In the genomic region with DNA sequence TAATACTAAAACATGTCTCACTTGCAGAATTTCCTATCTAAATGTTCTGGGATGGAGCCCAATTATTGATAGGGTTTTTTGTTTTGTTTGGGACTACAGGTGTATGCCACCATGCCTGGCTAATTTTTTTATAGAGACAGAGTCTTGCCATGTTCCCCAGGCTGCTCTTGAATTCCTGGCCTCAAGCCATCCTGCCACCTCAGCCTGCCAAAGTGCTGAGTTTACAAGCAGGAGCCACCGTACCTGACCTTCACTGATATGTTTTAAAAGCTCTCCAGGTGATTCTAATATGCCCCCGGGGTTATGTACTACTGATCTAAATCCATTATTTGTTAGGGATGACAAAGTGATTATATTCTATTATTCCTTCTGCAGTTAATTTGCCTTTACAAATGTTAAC, we compare ENCODE assay signal across 11 cellular contexts. TPM values are rescaled to one million over a fixed set of nuclear protein-coding genes. Genes with fewer than 3 reads are reported as not detected.
A peak's percentile ranks its signal among the peaks of the same experiment; 100 is the strongest.
DNase-seq lines count a peak whose midpoint lies in the region; ATAC-seq and TF ChIP-seq lines count a peak whose summit lies in the region.
"Had no signal": no experiment of that assay in that cellular context is flagged by ENCODE, and none has a peak within 500 bp of the region (broad histone marks: within the 10 kb centered on the region; RNA-seq: fewer than 3 reads in every experiment).

No MANE protein-coding gene starts in this region.

- WGBS in heart right ventricle, 2 donors, result 25 to 30% methylated on average over 2 of the region's 2 CpGs

- no peak for TF ChIP-seq POLR2A in gastrocnemius medialis (IDR thresholded peaks at IDR 0.05)

- H3K4me1 Mint-ChIP-seq in T-helper 1 cell treated with Interleukin-12 subunit alpha and Interleukin-12 subunit beta and Interleukin-4 antibody, amounts not matched to agents 30 μg/mL and 1 μg/mL, for 36 hours (ENCODE audit: low read depth), result peaks cover 23% of the 10 kb centered on the region

- peaks cover 0 to 35% (median 22%) of the 10 kb centered on the region in 9 donors for H3K4me1 ChIP-seq in heart right ventricle
- H3K4me1 ChIP-seq in gastrocnemius medialis, result peaks cover 36 to 40% of the 10 kb centered on the region in 2 donors

- H3K9me3 ChIP-seq in heart right ventricle, result no peaks in the 10 kb centered on the region
- no peaks in the 10 kb centered on the region for H3K9me3 ChIP-seq in gastrocnemius medialis
- H3K9me3 ChIP-seq: breast epithelium, upper lobe of left lung had no signal

- no peak overlapping the region for H3K27ac Mint-ChIP-seq in T-helper 1 cell treated with Interleukin-12 subunit alpha and Interleukin-12 subunit beta and Interleukin-4 antibody, amounts not matched to agents 30 μg/mL and 1 μg/mL, for 36 hours

- intact Hi-C loops in heart right ventricle (cut with DNase I), result no loop called here
- intact Hi-C loops in gastrocnemius medialis (cut with DNase I; ENCODE audit: low total_unique reads), result loop anchor here (5.0 kb wide), 1 partner anchor 148 kb away; a partner anchor contains a TSS

- TF ChIP-seq CTCF in heart right ventricle (IDR thresholded peaks at IDR 0.05) (no peak), gastrocnemius medialis (IDR thresholded peaks at IDR 0.05 in 4 of 5, conservative IDR thresholded peaks at IDR 0.05 in 1 of 5) (no peak)

- in situ Hi-C loops in gastrocnemius medialis (cut with MboI; ENCODE audit: low sequenced_read_pairs in 4 of 4), result loop anchor here in 2 of 4 donors (5.0 to 25.0 kb wide), 2 partner anchors 57 to 217 kb away; a partner anchor contains a TSS

- H3K4me3 Mint-ChIP-seq in T-helper 1 cell treated with Interleukin-12 subunit alpha and Interleukin-12 subunit beta and Interleukin-4 antibody, amounts not matched to agents 30 μg/mL and 1 μg/mL, for 36 hours, result peak overlapping the region; percentile 14

- ATAC-seq in heart right ventricle (peak in 1 of 8 donors; percentile 24), gastrocnemius medialis (no peak)

- DNase-seq in T-helper 1 cell, result no peak
- DNase-seq in NCI-H2107 (lab: John Stamatoyannopoulos, UW), result peak; percentile 20
- peak; percentile 26 to 43 for DNase-seq in heart right ventricle
- peak; percentile 22 to 73 for DNase-seq in gastrocnemius medialis
- no peak for DNase-seq in UCSD-AML1 (lab: John Stamatoyannopoulos, UW; ENCODE audit: unreplicated experiment)
- DNase-seq in SKM-1 (lab: John Stamatoyannopoulos, UW; ENCODE audit: unreplicated experiment), result no peak
- no peak for DNase-seq in activated CD4-positive, alpha-beta T cell treated with anti-CD3 and anti-CD28 coated beads, Interleukin-2, amount 50 U/mL, for 48 hours
- DNase-seq: KG1 had no signal

- H3K36me3 ChIP-seq in heart right ventricle, result peaks cover 0 to 10% (median 0%) of the 10 kb centered on the region in 9 donors
- peaks cover 0 to 8% of the 10 kb centered on the region in 2 donors for H3K36me3 ChIP-seq in gastrocnemius medialis
- H3K36me3 ChIP-seq: breast epithelium had no signal

- H3K4me3 ChIP-seq in heart right ventricle (no peak overlapping the region), gastrocnemius medialis (no peak overlapping the region)
- H3K4me3 ChIP-seq: breast epithelium had no signal

- H3K27me3 Mint-ChIP-seq in T-helper 1 cell treated with Interleukin-12 subunit alpha and Interleukin-12 subunit beta and Interleukin-4 antibody, amounts not matched to agents 30 μg/mL and 1 μg/mL, for 36 hours (ENCODE audit: low read depth), result no peaks in the 10 kb centered on the region

- no peaks in the 10 kb centered on the region for H3K27me3 ChIP-seq in heart right ventricle
- H3K27me3 ChIP-seq in gastrocnemius medialis, result no peaks in the 10 kb centered on the region
- H3K27me3 ChIP-seq: breast epithelium, upper lobe of left lung had no signal

- H3K27ac ChIP-seq in heart right ventricle (peak overlapping the region in 2 of 10 donors; percentile 17 to 99), gastrocnemius medialis (peak overlapping the region; percentile 92 to 99 (median 96))

- no peaks in the 10 kb centered on the region for H3K9me3 Mint-ChIP-seq in T-helper 1 cell treated with Interleukin-12 subunit alpha and Interleukin-12 subunit beta and Interleukin-4 antibody, amounts not matched to agents 30 μg/mL and 1 μg/mL, for 36 hours

- H3K36me3 Mint-ChIP-seq in T-helper 1 cell treated with Interleukin-12 subunit alpha and Interleukin-12 subunit beta and Interleukin-4 antibody, amounts not matched to agents 30 μg/mL and 1 μg/mL, for 36 hours (ENCODE audit: low read depth), result peaks cover 9% of the 10 kb centered on the region

RNA-seq across cellular contexts. Expression of a gene that starts 2.2 kb away (rescaled TPM):
- total RNA-seq in heart right ventricle (1 to 10 TPM; 3.5 to 6.5 (median 4.2) TPM), gastrocnemius medialis (10 to 100 TPM in 1 of 4 donors, 1 to 10 TPM in 3; 1.6 to 13.7 (median 4.0) TPM)
- 1 to 10 TPM; 2.6 to 6.7 TPM for polyA plus RNA-seq in heart right ventricle

Comparison
In these comparisons a context has a peak if more than half of its experiments do, and no peak if none do; other contexts are left out.
1. DNase-seq: peak in NCI-H2107 (single experiment), heart right ventricle (2 of 2) and gastrocnemius medialis (2 of 2); none in T-helper 1 cell (0 of 5), UCSD-AML1 (single experiment), SKM-1 (single experiment) and activated CD4-positive, alpha-beta T cell treated with anti-CD3 and anti-CD28 coated beads, Interleukin-2, amount 50 U/mL, for 48 hours (0 of 2).